Comparison of ENCODE assay signal across 8 cellular contexts in the genomic region with DNA sequence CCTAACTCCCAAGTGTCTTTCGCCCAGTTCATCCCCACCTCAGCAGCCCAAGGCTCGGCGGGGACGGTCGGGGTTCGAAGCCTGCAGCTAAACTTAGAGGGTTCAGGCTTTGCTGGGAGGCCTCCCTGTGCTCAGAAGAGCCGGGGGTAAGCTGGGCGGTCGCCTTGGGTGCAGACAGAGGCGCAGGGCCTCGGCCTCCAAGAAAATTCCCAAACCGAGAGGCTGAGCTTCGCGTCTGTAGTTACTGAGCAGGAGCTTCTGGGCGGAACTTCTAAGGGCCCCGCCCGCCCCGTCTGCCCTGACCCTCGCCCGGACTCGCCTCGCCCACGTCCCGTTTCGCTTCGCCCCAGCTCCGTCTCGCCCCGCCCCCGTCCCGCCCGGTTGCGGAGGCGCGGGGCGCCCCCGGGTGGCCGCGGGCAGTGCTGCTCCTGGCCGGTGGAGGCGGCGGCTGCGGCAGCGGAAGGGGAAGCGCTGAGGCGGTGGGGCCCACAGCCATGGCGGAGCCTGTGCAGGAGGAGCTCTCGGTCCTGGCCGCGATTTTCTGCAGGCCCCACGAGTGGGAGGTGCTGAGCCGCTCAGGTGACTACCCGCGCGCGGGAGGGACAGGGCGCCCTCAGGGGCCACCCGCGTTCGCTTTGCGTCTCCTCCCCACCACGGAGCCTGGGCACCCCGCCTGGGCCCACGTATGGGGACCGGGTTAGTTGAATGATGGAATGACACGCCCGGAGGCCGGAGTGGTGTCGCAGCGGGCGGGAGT. TPM values are rescaled to one million over a fixed set of nuclear protein-coding genes. Genes with fewer than 3 reads are reported as not detected.
DNase-seq lines count a peak whose midpoint lies in the region; ATAC-seq and TF ChIP-seq lines count a peak whose summit lies in the region.

Gene RWDD3 (plus strand): TSS at position 474 of the 757 bp plus-strand sequence. CDS start 21 bp downstream, at position 495.

- H3K4me1 Mint-ChIP-seq in GM23338 (peaks cover 9% of the 10 kb centered on the region; the same call in 2 of the 3 replicates), nephron progenitor cell (peaks cover 38% of the 10 kb centered on the region)
- peaks cover 38% of the 10 kb centered on the region for H3K4me1 Mint-ChIP-seq in stimulated activated naive CD8-positive, alpha-beta T cell treated with anti-CD3 and anti-CD28 coated beads, Interleukin-15, amount 100 ng/mL, for 72 hours

- peak within 1 kb of the TSS; percentile 83 for H3K4me2 ChIP-seq in GM23338

- H4K20me1 ChIP-seq in GM23338 (replicated peaks; ENCODE audit: insufficient read depth): no peaks in the 10 kb centered on the region

- H3K4me1 ChIP-seq in ES-I3 (ENCODE audit: insufficient read depth, low read length) (no peaks in the 10 kb centered on the region), GM23338 (ENCODE audit: insufficient read depth) (peaks cover 8% of the 10 kb centered on the region; the same call in 1 of the 2 replicates)

- H3K4me3 Mint-ChIP-seq in GM23338 (peak within 1 kb of the TSS; percentile 90), nephron progenitor cell (peak within 1 kb of the TSS; percentile 91)
- peak within 1 kb of the TSS; percentile 96 to 97 for H3K4me3 Mint-ChIP-seq in stimulated activated naive CD8-positive, alpha-beta T cell treated with anti-CD3 and anti-CD28 coated beads, Interleukin-15, amount 100 ng/mL, for 72 hours

- CTCF ChIA-PET in RWPE1 (lab: Yijun Ruan, JAX): interaction anchor here (0.6 to 1.4 kb wide), 13 partner anchors 10 to 380 kb away, joined by 3 to 9 read pairs (median 5); partner anchors contain the start of gene TLCD4

- peak within 1 kb of the TSS; percentile 94 for H3K9ac ChIP-seq in ES-I3 (ENCODE audit: low read depth, low read length)

- H3K27ac ChIP-seq in GM23338 (ENCODE audit: low read depth): no peak within 1 kb of the TSS; the same call in 1 of the 2 replicates
- peak within 1 kb of the TSS; percentile 71 for H3K27ac ChIP-seq in RWPE1

- H3K4me3 ChIP-seq in GM23338 (peak within 1 kb of the TSS; percentile 86), fibroblast of pulmonary artery (replicated peaks; ENCODE audit: low read depth, low read length) (peak within 1 kb of the TSS; percentile 87)

- H3K27me3 ChIP-seq in GM23338 (ENCODE audit: insufficient read depth): no peaks in the 10 kb centered on the region

- no peaks in the 10 kb centered on the region for H3K36me3 ChIP-seq in ES-I3 (ENCODE audit: insufficient read depth, low read length)
- H3K36me3 ChIP-seq in GM23338 (ENCODE audit: insufficient read depth): no peaks in the 10 kb centered on the region; the same call in 1 of the 2 replicates

- H2AFZ ChIP-seq in GM23338: peak within 1 kb of the TSS; percentile 96

- H3K79me2 ChIP-seq in GM23338 (replicated peaks; ENCODE audit: insufficient read depth): peaks cover 30% of the 10 kb centered on the region

- DNase-seq in GM23338 (ENCODE audit: low spot score) (peak; percentile 96), Kasumi-1 (lab: John Stamatoyannopoulos, UW) (peak; percentile 74 to 85), RWPE1 (ENCODE audit: low spot score) (peak; percentile 89), fibroblast of pulmonary artery (ENCODE audit: low read depth) (peak; percentile 94), nephron progenitor cell (peak; percentile 95)
- peak; percentile 90 for DNase-seq in activated T-helper 9 cell treated with anti-CD3 and anti-CD28 coated beads, Interleukin-2, amount 50 U/mL, for 16 hours (ENCODE audit: low read depth)
- peak; percentile 91 to 97 for DNase-seq in stimulated activated naive CD8-positive, alpha-beta T cell treated with anti-CD3 and anti-CD28 coated beads, Interleukin-15, amount 100 ng/mL, for 72 hours

- no peaks in the 10 kb centered on the region; the same call in 1 of the 2 replicates for H3K9me2 ChIP-seq in GM23338 (ENCODE audit: insufficient read depth)

- H3K27me3 Mint-ChIP-seq in GM23338 (ENCODE audit: insufficient read depth, low read depth, poor library complexity): peaks cover 5% of the 10 kb centered on the region
- peaks cover 16% of the 10 kb centered on the region for H3K27me3 Mint-ChIP-seq in nephron progenitor cell (ENCODE audit: low read depth, poor library complexity)
- H3K27me3 Mint-ChIP-seq in stimulated activated naive CD8-positive, alpha-beta T cell treated with anti-CD3 and anti-CD28 coated beads, Interleukin-15, amount 100 ng/mL, for 72 hours: peaks cover 23% of the 10 kb centered on the region

- no peaks in the 10 kb centered on the region for H3F3A ChIP-seq in GM23338 (replicated peaks; ENCODE audit: low read depth)

- H3K36me3 Mint-ChIP-seq in GM23338 (ENCODE audit: low read depth) (peaks cover 1% of the 10 kb centered on the region; the same call in 1 of the 3 replicates), nephron progenitor cell (ENCODE audit: low read depth) (peaks cover 31% of the 10 kb centered on the region)

- TF ChIP-seq CTCF in GM23338 (conservative IDR thresholded peaks at IDR 0.05; ENCODE audit: low read depth in 2 of 2): peak; percentile 68 to 87
- peak; percentile 95 for TF ChIP-seq CTCF in RWPE1 (conservative IDR thresholded peaks at IDR 0.05; ENCODE audit: low read depth)
- TF ChIP-seq CTCF in fibroblast of pulmonary artery (IDR thresholded peaks at IDR 0.05; ENCODE audit: low read length, missing control alignments): peak; percentile 15
- peak; percentile 67 for TF ChIP-seq CTCF in nephron progenitor cell (IDR thresholded peaks at IDR 0.05)

- ATAC-seq in GM23338: peak; percentile 93
- peak; percentile 95 for ATAC-seq in stimulated activated naive CD8-positive, alpha-beta T cell treated with anti-CD3 and anti-CD28 coated beads, Interleukin-15, amount 100 ng/mL, for 72 hours

- H3K9me3 Mint-ChIP-seq in GM23338 (no peaks in the 10 kb centered on the region; the same call in 2 of the 3 replicates), nephron progenitor cell (no peaks in the 10 kb centered on the region)
- H3K9me3 Mint-ChIP-seq in stimulated activated naive CD8-positive, alpha-beta T cell treated with anti-CD3 and anti-CD28 coated beads, Interleukin-15, amount 100 ng/mL, for 72 hours: no peaks in the 10 kb centered on the region

- POLR2A ChIA-PET in RWPE1 (lab: Yijun Ruan, JAX; ENCODE audit: low non-redundant PET): interaction anchor here (0.6 to 1.2 kb wide), 3 partner anchors 11 to 161 kb away, joined by 3 to 9 read pairs (median 4); partner anchors contain the start of gene ALG14

- H3K9me3 ChIP-seq in ES-I3 (ENCODE audit: control insufficient read depth, insufficient read depth, low read length): no peaks in the 10 kb centered on the region

- H3K27ac Mint-ChIP-seq in GM23338: peak within 1 kb of the TSS; percentile 47; the same call in 1 of the 2 replicates
- peak within 1 kb of the TSS; percentile 93 for H3K27ac Mint-ChIP-seq in nephron progenitor cell
- H3K27ac Mint-ChIP-seq in stimulated activated naive CD8-positive, alpha-beta T cell treated with anti-CD3 and anti-CD28 coated beads, Interleukin-15, amount 100 ng/mL, for 72 hours: peak within 1 kb of the TSS; percentile 94 to 99

TF ChIP-seq in GM23338, 12 proteins besides CTCF, POLR2A, EP300 and RAD21:
- TF ChIP-seq ZNF114 (CRISPR knock-in tag; IDR thresholded peaks at IDR 0.05) (no peak), POLR2AphosphoS5 (IDR thresholded peaks at IDR 0.05; ENCODE audit: low read depth) (peak; percentile 86)

RNA-seq across cellular contexts. Expression of gene RWDD3, which starts in this region (rescaled TPM):
- 16.0 and 19.3 TPM in 2 replicates for total RNA-seq in GM23338 (2014; rRNA removed; shearing (Covaris generic))
- polyA plus RNA-seq in GM23338 (2016; fragmentation: Nextera tagmentation; extraction: Ambion mirVana): 50.7 and 57.1 TPM in 2 replicates

Comparison
In these comparisons a context has a peak if more than half of its experiments do, and no peak if none do; other contexts are left out.
1. CTCF ChIP-seq: peak in every context shown above with its lines; median percentile 95 in RWPE1; 78 in GM23338; 67 in nephron progenitor cell; 15 in fibroblast of pulmonary artery.